ENCODE assay signal across 1 cellular context in the genomic region with DNA sequence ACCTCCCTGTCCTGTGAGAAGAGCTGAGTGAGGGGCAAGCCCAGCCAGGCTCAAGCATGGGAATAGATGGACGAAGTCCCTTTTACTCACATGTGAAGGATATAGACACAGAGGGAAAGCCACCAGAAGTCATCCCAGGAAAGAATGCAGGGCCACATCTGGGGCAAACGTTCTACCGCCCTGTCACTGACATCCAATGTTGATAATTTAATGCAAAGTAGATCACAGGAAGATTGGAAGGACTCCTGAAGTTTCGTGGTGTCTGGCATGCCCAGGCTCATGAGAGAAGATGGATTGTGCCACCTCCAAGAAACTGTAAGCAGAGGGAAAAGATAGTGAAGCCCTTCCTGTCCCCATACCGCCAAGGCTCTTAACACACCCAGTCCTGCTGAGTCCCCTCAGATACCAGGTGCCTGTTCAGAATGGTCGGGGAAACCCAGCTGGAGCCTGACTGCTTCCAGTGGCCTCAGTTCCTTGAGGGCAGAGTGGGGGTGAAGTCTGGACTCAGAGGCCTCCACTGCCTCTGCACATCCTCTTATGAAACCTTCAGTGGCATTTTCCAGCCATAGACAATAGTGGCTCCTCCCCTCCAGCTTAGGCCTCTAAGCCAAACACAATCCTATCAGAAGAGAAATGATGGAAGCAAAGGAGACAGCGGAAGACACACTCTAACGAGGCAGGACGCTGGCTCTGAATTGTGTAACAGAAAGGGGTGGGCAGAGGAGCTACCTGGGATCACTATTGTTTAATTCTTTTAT.
TF ChIP-seq lines count a peak whose summit lies in the region.

No MANE protein-coding gene starts in this region.

TF ChIP-seq in GM23338, 12 proteins besides CTCF, POLR2A, EP300 and RAD21 (continued from another document):
- no peak for TF ChIP-seq NANOG (IDR thresholded peaks at IDR 0.05; ENCODE audit: borderline replicate concordance)
- TF ChIP-seq EZH2 (IDR thresholded peaks at IDR 0.05; ENCODE audit: low read depth, unreplicated experiment) = no peak
- no peak for TF ChIP-seq ZNF114 (CRISPR knock-in tag; IDR thresholded peaks at IDR 0.05)
